8 cellular contexts compared by ENCODE assay signal in the genomic region with DNA sequence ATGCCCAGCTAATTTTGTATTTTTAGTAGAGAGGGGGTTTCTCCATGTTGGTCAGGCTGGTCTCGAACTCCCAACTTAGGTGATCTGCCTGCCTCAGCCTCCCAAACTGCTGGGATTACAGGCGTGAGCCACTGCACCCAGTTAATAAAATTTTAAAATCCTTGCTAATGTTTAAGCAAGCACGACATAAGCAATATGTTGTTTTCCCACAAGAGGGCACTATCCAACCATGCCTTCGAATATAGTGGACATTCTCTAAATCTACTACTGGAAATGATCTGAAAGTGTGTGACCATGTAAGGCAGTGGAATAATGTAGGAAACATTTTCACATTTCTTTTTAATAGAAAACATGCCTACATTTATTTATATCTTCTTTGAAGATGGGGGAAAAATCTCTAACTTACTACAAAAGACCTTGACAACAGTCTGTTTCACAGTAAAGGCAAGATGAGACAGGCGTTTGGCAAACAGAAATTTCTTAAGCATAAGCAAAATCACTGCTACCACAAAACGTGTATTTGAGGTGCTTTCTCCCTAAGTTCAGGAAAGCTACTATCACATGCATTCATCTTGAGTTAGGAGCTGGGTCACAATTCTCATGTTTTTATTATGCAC. TPM values are rescaled to one million over a fixed set of nuclear protein-coding genes. Genes with fewer than 3 reads are reported as not detected.
DNase-seq lines count a peak whose midpoint lies in the region; ATAC-seq and TF ChIP-seq lines count a peak whose summit lies in the region.

No MANE protein-coding gene starts in this region.

- ATAC-seq in GM19455 (IDR thresholded peaks at IDR 0.05; ENCODE audit: unreplicated experiment) (no peak), HG02938 (IDR thresholded peaks at IDR 0.05; ENCODE audit: unreplicated experiment) (no peak)

- 12 to 16% methylated on average over 6 of the region's 6 CpGs for WGBS in esophagus squamous epithelium, 2 donors

- TF ChIP-seq CTCF in esophagus squamous epithelium (IDR thresholded peaks at IDR 0.05): peak; percentile 29 to 83 (median 78)

- DNase-seq in EH (ENCODE audit: low read depth) (peak; percentile 78), Kasumi-1 (lab: John Stamatoyannopoulos, UW) (peak; percentile 71 to 83), SKM-1 (lab: John Stamatoyannopoulos, UW; ENCODE audit: unreplicated experiment) (peak; percentile 13), esophagus squamous epithelium (lab: John Stamatoyannopoulos, UW) (no peak), 8988T (no peak)

- H3K27ac ChIP-seq in esophagus squamous epithelium: peak overlapping the region; percentile 6 to 82 (median 67)
- H3K27ac ChIP-seq in muscle layer of duodenum (ENCODE audit: low read length): peak overlapping the region; percentile 87

- H3K36me3 ChIP-seq in esophagus squamous epithelium (peaks cover 0 to 38% (median 0%) of the 10 kb centered on the region in 3 donors), muscle layer of duodenum (ENCODE audit: control insufficient read depth in 1 of 2, insufficient read depth in 2 of 2, low read length in 2 of 2) (peaks cover 4 to 9% of the 10 kb centered on the region in 2 donors)

- no peak overlapping the region for H3K4me3 ChIP-seq in esophagus squamous epithelium
- peak overlapping the region in 1 of 2 donors; percentile 36 for H3K4me3 ChIP-seq in muscle layer of duodenum (ENCODE audit: low read depth in 1 of 2, low read length in 2 of 2)

- intact Hi-C loops in esophagus squamous epithelium (cut with DNase I): no loop called here

- no peaks in the 10 kb centered on the region for H3K27me3 ChIP-seq in esophagus squamous epithelium
- no peaks in the 10 kb centered on the region for H3K27me3 ChIP-seq in muscle layer of duodenum (ENCODE audit: low read depth, low read length)

- H3K9me3 ChIP-seq in esophagus squamous epithelium (no peaks in the 10 kb centered on the region), muscle layer of duodenum (ENCODE audit: control insufficient read depth in 1 of 2, low read length in 2 of 2) (no peaks in the 10 kb centered on the region)

- H3K4me1 ChIP-seq in esophagus squamous epithelium: peaks cover 18 to 82% (median 23%) of the 10 kb centered on the region in 3 donors
- peaks cover 14 to 73% of the 10 kb centered on the region in 2 donors for H3K4me1 ChIP-seq in muscle layer of duodenum (ENCODE audit: control insufficient read depth in 1 of 2, insufficient read depth in 2 of 2, low read length in 2 of 2)

- no peak for TF ChIP-seq POLR2A in esophagus squamous epithelium (IDR thresholded peaks at IDR 0.05)

RNA-seq across cellular contexts. Expression of gene PITPNB, which starts 38.2 kb away (rescaled TPM):
- total RNA-seq in esophagus squamous epithelium: 10 to 100 TPM; 26.4 to 68.9 (median 46.4) TPM

Comparison
In these comparisons a context has a peak if more than half of its experiments do, and no peak if none do; other contexts are left out.
1. DNase-seq: peak in EH (single experiment), Kasumi-1 (2 of 2) and SKM-1 (single experiment); none in esophagus squamous epithelium (single experiment) and 8988T (single experiment).